1 cellular context compared by ENCODE assay signal in genomic region chrX:63350979-63351616, GRCh38.
TF ChIP-seq lines count a peak whose summit lies in the region.

Gene SPIN4 (minus strand): TSS chrX:63351332. CDS start chrX:63350819, 513 bp downstream.

TF ChIP-seq in SK-N-SH treated with all-trans-retinoic acid at 6 μM for 48 hours, 23 proteins besides CTCF, POLR2A, EP300 and RAD21 (continued from another document):
- TF ChIP-seq TCF4 (CRISPR knock-in tag; IDR thresholded peaks at IDR 0.05; ENCODE audit: borderline replicate concordance) = no peak
